28 cellular contexts compared by ENCODE assay signal in the genomic region with DNA sequence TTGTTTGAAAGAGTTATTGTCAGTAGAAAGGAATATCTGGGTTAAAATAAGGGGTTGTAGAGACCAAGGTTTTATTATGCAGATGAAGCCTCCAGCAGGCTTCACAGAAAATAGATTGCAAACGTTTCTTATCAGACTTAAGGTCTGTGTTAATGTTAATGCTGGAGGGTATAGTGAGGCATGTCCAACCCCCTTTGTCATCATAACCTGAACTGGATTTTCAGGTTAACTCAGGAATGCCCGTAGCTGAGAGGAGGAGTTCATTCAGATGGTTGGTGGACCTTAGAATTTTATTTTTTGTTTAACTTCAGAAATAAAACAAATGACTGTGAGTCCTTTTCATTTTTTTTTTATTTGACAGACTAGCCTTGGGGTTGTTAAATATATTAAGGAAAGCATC.
"Had no signal": no experiment of that assay in that cellular context is flagged by ENCODE, and none has a peak within 500 bp of the region (broad histone marks: within the 10 kb centered on the region; RNA-seq: fewer than 3 reads in every experiment).

No MANE protein-coding gene starts in this region.

- H3K27me3 ChIP-seq: pancreas, stomach, testis, thyroid gland, transverse colon, upper lobe of right lung had no signal

- H3K9me3 Mint-ChIP-seq: neural crest cell had no signal

- H3K27ac Mint-ChIP-seq: naive thymus-derived CD8-positive, alpha-beta T cell; nephron; stimulated activated naive B cell treated with anti-CD40 and anti-IgM and Interleukin-4, amounts not matched to agents 10 μg/mL and 1 μg/mL and 100 μg/mL, for 72 hours had no signal

- H3K4me1 Mint-ChIP-seq: naive thymus-derived CD8-positive, alpha-beta T cell; nephron; neural crest cell; stimulated activated naive B cell treated with anti-CD40 and anti-IgM and Interleukin-4, amounts not matched to agents 10 μg/mL and 1 μg/mL and 100 μg/mL, for 72 hours had no signal

- H3K9me3 ChIP-seq: pancreas, prostate gland, testis, thyroid gland, transverse colon, upper lobe of right lung had no signal

- H3K36me3 Mint-ChIP-seq: naive thymus-derived CD8-positive, alpha-beta T cell; stimulated activated naive B cell treated with anti-CD40 and anti-IgM and Interleukin-4, amounts not matched to agents 10 μg/mL and 1 μg/mL and 100 μg/mL, for 72 hours had no signal

- H3K36me3 ChIP-seq: left ventricle myocardium inferior, pancreas, prostate gland, stomach, thyroid gland, transverse colon, upper lobe of right lung had no signal

- H3K4me3 ChIP-seq: left ventricle myocardium inferior, pancreas, prostate gland, skin epidermis, stomach, testis, thyroid gland, transverse colon, upper lobe of right lung had no signal

- H3K4me1 ChIP-seq: left ventricle myocardium inferior, pancreas, prostate gland, stomach, testis, thyroid gland, transverse colon, upper lobe of right lung had no signal

- FAIRE-seq: keratinocyte, pancreas, urothelium cell line had no signal

- H3K4me3 Mint-ChIP-seq: naive thymus-derived CD8-positive, alpha-beta T cell; nephron; neural crest cell; stimulated activated naive B cell treated with anti-CD40 and anti-IgM and Interleukin-4, amounts not matched to agents 10 μg/mL and 1 μg/mL and 100 μg/mL, for 72 hours had no signal

- H3K27me3 Mint-ChIP-seq: stimulated activated naive B cell treated with anti-CD40 and anti-IgM and Interleukin-4, amounts not matched to agents 10 μg/mL and 1 μg/mL and 100 μg/mL, for 72 hours had no signal

- H3K27ac ChIP-seq: left ventricle myocardium inferior, pancreas, prostate gland, skin epidermis, stomach, testis, thyroid gland, transverse colon, upper lobe of right lung had no signal

- DNase-seq: hippocampal formation; kidney glomerular epithelial cell; left colon; left ventricle myocardium inferior; mesenchymal stem cell; naive thymus-derived CD8-positive, alpha-beta T cell; nucleus accumbens; pancreas; posterior cingulate gyrus; retina; right cardiac atrium; stimulated activated CD4-positive, alpha-beta T cell treated with anti-CD3 and anti-CD28 coated beads, Interleukin-12 subunit alpha, Interleukin-12 subunit beta, amount 100 ng/mL, for 4 hours; stimulated activated CD4-positive, alpha-beta T cell treated with anti-CD3 and anti-CD28 coated beads, Interleukin-15, amount 100 ng/mL, for 24 hours; stimulated activated CD4-positive, alpha-beta T cell treated with anti-CD3 and anti-CD28 coated beads, Interleukin-2, amount 100 ng/mL, for 24 hours; stimulated activated CD4-positive, alpha-beta T cell treated with anti-CD3 and anti-CD28 coated beads, Interleukin-4, amount 100 ng/mL, for 1 hour; stimulated activated naive B cell treated with anti-CD40 and anti-IgM and Interleukin-4, amounts not matched to agents 10 μg/mL and 1 μg/mL and 100 μg/mL, for 72 hours; stimulated activated naive CD8-positive, alpha-beta T cell treated with anti-CD3 and anti-CD28 coated beads, Interleukin-15, Interleukin-2, amounts not matched to agents 100 U/mL and 50 U/mL, for 24 hours; stomach; testis; thyroid gland; transverse colon; upper lobe of right lung had no signal
